In the genomic region with DNA sequence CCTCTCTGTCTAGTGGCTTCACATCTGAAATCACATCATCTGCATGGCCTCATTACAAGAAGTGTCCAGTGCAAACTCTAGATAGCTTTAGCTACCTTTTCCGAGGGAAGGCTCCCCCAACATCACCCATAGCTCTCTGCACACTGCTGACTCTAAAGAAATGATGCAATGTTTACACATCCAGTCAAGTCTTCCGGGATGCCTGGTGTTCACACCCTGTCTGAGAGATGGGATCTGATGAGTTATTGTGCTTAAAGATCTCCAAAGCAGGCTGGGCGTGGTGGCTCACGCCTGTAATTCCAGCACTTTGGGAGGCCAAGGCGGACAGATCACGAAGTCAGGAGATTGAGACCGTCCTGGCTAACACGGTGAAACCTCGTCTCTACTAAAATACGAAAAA, we compare ENCODE assay signal across 18 cellular contexts.
"Had no signal": no experiment of that assay in that cellular context is flagged by ENCODE, and none has a peak within 500 bp of the region (broad histone marks: within the 10 kb centered on the region; RNA-seq: fewer than 3 reads in every experiment).

No MANE protein-coding gene starts in this region.

- DNase-seq: effector memory CD4-positive, alpha-beta T cell; gastrocnemius medialis; heart right ventricle; hypothalamus; kidney glomerular epithelial cell; nucleus accumbens; ovary; sigmoid colon; stimulated activated naive CD4-positive, alpha-beta T cell; stomach; substantia nigra; transverse colon had no signal

- ATAC-seq: gastrocnemius medialis; heart right ventricle; natural killer cell treated with Interleukin-12 subunit alpha and Interleukin-12 subunit beta and Interleukin-15 and Interleukin-18, amount 100 ng/mL, for 72 hours had no signal

- H3K27ac ChIP-seq: esophagus muscularis mucosa, gastrocnemius medialis, heart right ventricle, neural progenitor cell, ovary, right atrium auricular region, sigmoid colon, skin epidermis, stomach, thoracic aorta, transverse colon had no signal
